In genomic region chr12:21529456-21529855, GRCh38 we compare ENCODE assay signal across 22 cellular contexts. TPM values are rescaled to one million over a fixed set of nuclear protein-coding genes. Genes with fewer than 3 reads are reported as not detected.
A peak's percentile ranks its signal among the peaks of the same experiment; 100 is the strongest.
DNase-seq lines count a peak whose midpoint lies in the region; ATAC-seq, FAIRE-seq and TF ChIP-seq lines count a peak whose summit lies in the region.
"Had no signal": no experiment of that assay in that cellular context is flagged by ENCODE, and none has a peak within 500 bp of the region (broad histone marks: within the 10 kb centered on the region; RNA-seq: fewer than 3 reads in every experiment).

No MANE protein-coding gene starts in this region.

- no peak for TF ChIP-seq CTCF in Caco-2 (IDR thresholded peaks at IDR 0.05; ENCODE audit: insufficient read depth in 1 of 2, low read depth in 1 of 2, low read length in 1 of 2, severe bottlenecking in 1 of 2, unreplicated experiment in 1 of 2)
- TF ChIP-seq CTCF in kidney (IDR thresholded peaks at IDR 0.05; ENCODE audit: borderline replicate concordance, extremely low read depth, insufficient read depth): no peak

- H3K27ac Mint-ChIP-seq in Caco-2 (ENCODE audit: unreplicated experiment): peak overlapping the region; percentile 3
- H3K27ac Mint-ChIP-seq: CD4-positive, alpha-beta T cell had no signal

- H3K27me3 Mint-ChIP-seq in Caco-2 (ENCODE audit: insufficient read depth, unreplicated experiment): no peaks in the 10 kb centered on the region

- no peaks in the 10 kb centered on the region for H3K9me2 ChIP-seq in Karpas-422 (replicated peaks; ENCODE audit: insufficient read depth, low read length)
- H3K9me2 ChIP-seq: SK-N-SH had no signal

- POLR2A ChIA-PET in Caco-2 (lab: Charles Lee): no interaction called here

- ATAC-seq in GM18867 (IDR thresholded peaks at IDR 0.05; ENCODE audit: unreplicated experiment): no peak
- ATAC-seq: A549, HCT116 had no signal

- peaks cover 12% of the 10 kb centered on the region for H3K9me3 Mint-ChIP-seq in Caco-2 (ENCODE audit: unreplicated experiment)

- H4K20me1 ChIP-seq in Karpas-422 (ENCODE audit: insufficient read depth, low read depth, low read length): peaks cover 12% of the 10 kb centered on the region; the same call in 1 of the 2 replicates
- H4K20me1 ChIP-seq: BLaER1 treated with 17β-estradiol and CSF1 and Interleukin-3, amounts not matched to agents 10 nM and 100 nM had no signal

- H3K79me2 ChIP-seq in Karpas-422 (ENCODE audit: low read length): peaks cover 8% of the 10 kb centered on the region

- no peak overlapping the region for H2AFZ ChIP-seq in Karpas-422 (ENCODE audit: low read length)

- H3K4me2 ChIP-seq in Karpas-422 (ENCODE audit: low read depth, low read length, poor library complexity, severe bottlenecking): peak overlapping the region; percentile 97
- H3K4me2 ChIP-seq: SK-N-SH had no signal

- no peak overlapping the region for H3K9ac ChIP-seq in Karpas-422 (ENCODE audit: low read length)
- peak overlapping the region in 1 of 2 donors; percentile 9 for H3K9ac ChIP-seq in kidney (ENCODE audit: low read length in 2 of 2)
- peak overlapping the region in 2 of 3 donors; percentile 28 to 59 for H3K9ac ChIP-seq in skeletal muscle tissue (ENCODE audit: low read depth in 1 of 3, low read length in 3 of 3)
- H3K9ac ChIP-seq: BLaER1 treated with 17β-estradiol and CSF1 and Interleukin-3, amounts not matched to agents 10 nM and 100 nM; SK-N-SH had no signal

- DNase-seq in Caco-2: no peak
- DNase-seq in Karpas-422: no peak
- no peak for DNase-seq in kidney
- no peak for DNase-seq in HuH-7 (ENCODE audit: low spot score)
- no peak for DNase-seq in small intestine
- DNase-seq: AML-193; CD4-positive, alpha-beta T cell; DMS53; NCI-H1092; NCI-H1417 treated with DMSO at 0.1 percent for 48 hours; NCI-H187; NCI-H524; NCI-H748 treated with DMSO at 0.1 percent for 48 hours; SK-N-SH had no signal

- no peak for FAIRE-seq in kidney (lab: Jason Lieb, UNC)
- FAIRE-seq in small intestine (lab: Jason Lieb, UNC): no peak
- FAIRE-seq: A549, G401.6, H1, RCC 7860 had no signal

- no peak overlapping the region for H3K27ac ChIP-seq in Karpas-422 (ENCODE audit: low read length)
- peak overlapping the region; percentile 82 to 85 for H3K27ac ChIP-seq in kidney (ENCODE audit: low read depth in 2 of 2, low read length in 2 of 2)
- H3K27ac ChIP-seq in skeletal muscle tissue (ENCODE audit: low read depth, low read length): peak overlapping the region; percentile 41
- H3K27ac ChIP-seq in small intestine (ENCODE audit: low read depth in 1 of 2, low read length in 1 of 2): no peak overlapping the region
- H3K27ac ChIP-seq: A549; BLaER1 treated with 17β-estradiol and CSF1 and Interleukin-3, amounts not matched to agents 10 nM and 100 nM had no signal

- H3K4me3 Mint-ChIP-seq in Caco-2 (ENCODE audit: unreplicated experiment): peak overlapping the region; percentile 12

- no peaks in the 10 kb centered on the region for H3K36me3 ChIP-seq in Caco-2 (ENCODE audit: control insufficient read depth, insufficient read depth, low read length)
- H3K36me3 ChIP-seq in Karpas-422 (ENCODE audit: insufficient read depth, low read length): peaks cover 37% of the 10 kb centered on the region
- H3K36me3 ChIP-seq in kidney (ENCODE audit: control insufficient read depth in 1 of 2, insufficient read depth in 2 of 2, low read length in 2 of 2): no peaks in the 10 kb centered on the region
- H3K36me3 ChIP-seq in skeletal muscle tissue (ENCODE audit: control insufficient read depth in 3 of 3, insufficient read depth in 3 of 3, low read length in 3 of 3): peaks cover 4 to 5% (median 5%) of the 10 kb centered on the region in 3 donors
- no peaks in the 10 kb centered on the region for H3K36me3 ChIP-seq in small intestine (ENCODE audit: control insufficient read depth in 2 of 2, insufficient read depth in 2 of 2, low read length in 2 of 2)
- H3K36me3 ChIP-seq: BLaER1 treated with 17β-estradiol and CSF1 and Interleukin-3, amounts not matched to agents 10 nM and 100 nM had no signal

- peaks cover 46% of the 10 kb centered on the region for H3K4me1 ChIP-seq in Caco-2
- peaks cover 47% of the 10 kb centered on the region for H3K4me1 ChIP-seq in Karpas-422 (ENCODE audit: low read length)
- peaks cover 0 to 9% of the 10 kb centered on the region in 2 donors for H3K4me1 ChIP-seq in kidney (ENCODE audit: control insufficient read depth in 1 of 2, insufficient read depth in 1 of 2, low read depth in 1 of 2, low read length in 2 of 2)
- H3K4me1 ChIP-seq in skeletal muscle tissue (ENCODE audit: control insufficient read depth in 3 of 3, insufficient read depth in 3 of 3, low read length in 3 of 3): peaks cover 13 to 16% (median 15%) of the 10 kb centered on the region in 3 donors
- no peaks in the 10 kb centered on the region for H3K4me1 ChIP-seq in small intestine (ENCODE audit: control insufficient read depth in 2 of 2, insufficient read depth in 1 of 2, low read depth in 1 of 2, low read length in 1 of 2)

- H3K36me3 Mint-ChIP-seq in Caco-2 (ENCODE audit: insufficient read depth, unreplicated experiment): peaks cover under 1% of the 10 kb centered on the region

- H3K9me3 ChIP-seq in Caco-2: no peaks in the 10 kb centered on the region
- H3K9me3 ChIP-seq in Karpas-422 (ENCODE audit: low read length): 0 out of 2 replicates have a peak, but pooled peaks cover under 1% of the 10 kb centered on the region
- H3K9me3 ChIP-seq in kidney (ENCODE audit: control insufficient read depth in 1 of 2, low read length in 2 of 2): no peaks in the 10 kb centered on the region
- no peaks in the 10 kb centered on the region for H3K9me3 ChIP-seq in skeletal muscle tissue (ENCODE audit: control insufficient read depth in 3 of 3, low read length in 3 of 3)
- no peaks in the 10 kb centered on the region for H3K9me3 ChIP-seq in small intestine (ENCODE audit: control insufficient read depth, low read depth)
- H3K9me3 ChIP-seq: SK-N-SH had no signal

- H3K4me3 ChIP-seq in Caco-2 (ENCODE audit: low read depth, low read length) (no peak overlapping the region), Karpas-422 (ENCODE audit: low read length) (no peak overlapping the region), kidney (ENCODE audit: low read length in 2 of 2) (peak overlapping the region in 1 of 2 donors; percentile 75), skeletal muscle tissue (ENCODE audit: low read length in 3 of 3) (peak overlapping the region in 1 of 3 donors; percentile 74), small intestine (ENCODE audit: low read depth in 1 of 2, low read length in 2 of 2) (no peak overlapping the region)
- H3K4me3 ChIP-seq: A549; BLaER1 treated with 17β-estradiol and CSF1 and Interleukin-3, amounts not matched to agents 10 nM and 100 nM had no signal

- no TSS peak for BruUV-seq in Caco-2 (replicated peaks; lab: Mats Ljungman, UMichigan)

- WGBS in small intestine, 3 donors: 64 to 79% (median 67%) methylated on average over 2 of the region's 2 CpGs

- H3K4me1 Mint-ChIP-seq in Caco-2 (ENCODE audit: low read depth, unreplicated experiment): peaks cover 30% of the 10 kb centered on the region

- CTCF ChIA-PET in Caco-2 (lab: Charles Lee): no interaction called here

- H3K27me3 ChIP-seq in Caco-2 (replicated peaks; ENCODE audit: control insufficient read depth, insufficient read depth, low read length): no peaks in the 10 kb centered on the region
- H3K27me3 ChIP-seq in Karpas-422 (ENCODE audit: low read length): no peaks in the 10 kb centered on the region
- peaks cover 0 to 2% (median 0%) of the 10 kb centered on the region in 3 donors for H3K27me3 ChIP-seq in skeletal muscle tissue (ENCODE audit: control insufficient read depth in 3 of 3, insufficient read depth in 3 of 3, low read length in 3 of 3)
- H3K27me3 ChIP-seq in small intestine (ENCODE audit: control insufficient read depth in 2 of 2, insufficient read depth in 2 of 2, low read length in 2 of 2): peaks cover 0 to 15% of the 10 kb centered on the region in 2 donors

- intact Hi-C loops in Caco-2 (cut with micrococcal nuclease; ENCODE audit: unreplicated experiment): no loop called here
- intact Hi-C loops in kidney (cut with DNase I): no loop called here

RNA-seq across cellular contexts. Expression of gene SPX, which starts 3.4 kb away (rescaled TPM):
- total RNA-seq in Caco-2 (2022) (6.4 and 6.9 TPM in 2 replicates), kidney (52.2 TPM), skeletal muscle tissue (7.8 TPM)
- total RNA-seq in Karpas-422 (2014; rRNA removed; shearing (Covaris generic); ENCODE audit: low replicate concordance): 327 and 787 TPM in 2 replicates
- polyA plus RNA-seq in kidney (ENCODE audit: insufficient read depth, low read depth, low replicate concordance) (28.2 TPM), small intestine (under 1 TPM in 1 of 3 donors, not detected in 2; 0.28 TPM)
- total RNA-seq: CD4-positive, alpha-beta T cell had no signal
- polyA plus RNA-seq: SK-N-SH had no signal

RNA-seq across cellular contexts. Expression of gene GOLT1B, which starts 27.9 kb away (rescaled TPM):
- 75.9 and 81.7 TPM in 2 replicates for total RNA-seq in Caco-2 (2022)
- total RNA-seq in Karpas-422 (2014; rRNA removed; shearing (Covaris generic); ENCODE audit: low replicate concordance): 17.1 and 53.9 TPM in 2 replicates
- total RNA-seq in kidney: 28.9 TPM
- 15.7 TPM for polyA plus RNA-seq in kidney (ENCODE audit: insufficient read depth, low read depth, low replicate concordance)
- 27.1 TPM for total RNA-seq in skeletal muscle tissue
- polyA plus RNA-seq in small intestine: 10 to 100 TPM in 2 of 3 donors, 1 to 10 TPM in 1; 9.4 to 14.4 (median 11.3) TPM

RNA-seq across cellular contexts. Expression of gene RECQL, which starts 28.0 kb away (rescaled TPM):
- total RNA-seq in Caco-2 (2022): 50.7 and 55.3 TPM in 2 replicates
- 44.5 and 47.2 TPM in 2 replicates for total RNA-seq in Karpas-422 (2014; rRNA removed; shearing (Covaris generic); ENCODE audit: low replicate concordance)
- total RNA-seq in kidney: 37.5 TPM
- 9.0 TPM for polyA plus RNA-seq in kidney (ENCODE audit: insufficient read depth, low read depth, low replicate concordance)
- total RNA-seq in skeletal muscle tissue: 32.4 TPM
- polyA plus RNA-seq in small intestine: 10 to 100 TPM in 1 of 3 donors, 1 to 10 TPM in 2; 5.7 to 14.9 (median 7.8) TPM

Comparison
In these comparisons a context has a peak if more than half of its experiments do, and no peak if none do; other contexts are left out.
1. H3K27ac ChIP-seq: peak in kidney (2 of 2) and skeletal muscle tissue (single experiment); none in Karpas-422 (single experiment) and small intestine (0 of 2).